Comparison of ENCODE assay signal across 12 cellular contexts in the genomic region with DNA sequence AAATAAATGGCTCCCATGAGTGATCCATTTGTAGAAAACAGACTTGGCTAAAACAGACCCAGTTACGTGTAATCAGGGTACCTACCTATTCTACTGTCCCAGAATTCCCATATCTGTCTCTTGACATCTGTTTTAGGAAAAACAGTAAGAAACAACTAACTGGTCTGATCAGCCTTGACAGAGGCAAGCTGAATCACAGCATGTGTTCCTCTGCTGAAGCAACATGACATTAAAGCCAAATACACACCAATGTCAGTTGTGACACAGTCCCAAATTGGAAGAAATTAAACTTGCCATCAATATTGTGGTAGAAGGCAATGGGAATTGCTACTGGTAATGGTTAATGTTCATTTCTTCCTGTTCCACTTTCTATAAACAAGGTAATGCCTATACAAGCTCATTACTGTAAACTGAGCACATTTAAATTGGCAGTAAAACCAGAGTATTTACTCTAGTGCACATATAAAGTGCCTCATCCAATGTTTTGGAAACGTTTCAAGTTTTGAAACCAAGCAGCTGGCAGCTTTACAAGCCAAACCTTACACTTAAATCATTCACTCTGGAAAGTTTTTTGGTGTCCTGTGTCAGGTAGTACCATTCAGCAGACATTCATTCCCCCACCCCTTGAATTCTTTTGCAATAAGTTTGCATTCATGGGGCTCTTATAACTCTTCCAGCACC. TPM values are rescaled to one million over a fixed set of nuclear protein-coding genes. Genes with fewer than 3 reads are reported as not detected.
DNase-seq lines count a peak whose midpoint lies in the region; ATAC-seq, FAIRE-seq and TF ChIP-seq lines count a peak whose summit lies in the region.
"Had no signal": no experiment of that assay in that cellular context is flagged by ENCODE, and none has a peak within 500 bp of the region (broad histone marks: within the 10 kb centered on the region; RNA-seq: fewer than 3 reads in every experiment).

No MANE protein-coding gene starts in this region.

- TF ChIP-seq CTCF in endothelial cell of umbilical vein (IDR thresholded peaks at IDR 0.05; ENCODE audit: extremely low read depth in 1 of 2, insufficient read depth in 1 of 2, low read depth in 1 of 2, low read length in 2 of 2) (no peak), omental fat pad (IDR thresholded peaks at IDR 0.05) (no peak)

- CTCF ChIA-PET in HEK293T (lab: Yijun Ruan, JAX) = interaction anchor here (0.6 kb wide), 2 partner anchors 23 to 122 kb away, joined by 3 to 6 read pairs; no protein-coding TSS in a partner anchor
- CTCF ChIA-PET in endothelial cell of umbilical vein (lab: Charles Lee) = interaction anchor here (1.0 to 2.1 kb wide), 9 partner anchors 27 to 306 kb away, joined by 3 to 16 read pairs (median 5); a partner anchor contains a TSS

- peaks cover 2% of the 10 kb centered on the region for H4K20me1 ChIP-seq in endothelial cell of umbilical vein (replicated peaks; ENCODE audit: control insufficient read depth, extremely low read depth, insufficient read depth, low read length)

- no peak overlapping the region for H3K4me3 ChIP-seq in endothelial cell of umbilical vein (replicated peaks in 1 of 3; ENCODE audit: insufficient read depth in 1 of 3, low read depth in 1 of 3, low read length in 3 of 3)

- POLR2A ChIA-PET in HEK293T (lab: Yijun Ruan, JAX) = no interaction called here
- POLR2A ChIA-PET in endothelial cell of umbilical vein (lab: Charles Lee) = no interaction called here

- BruUV-seq in endothelial cell of umbilical vein (replicated peaks; lab: Mats Ljungman, UMichigan) = no TSS peak

- H3K79me2 ChIP-seq in endothelial cell of umbilical vein (ENCODE audit: control insufficient read depth, insufficient read depth, low read length) = no peaks in the 10 kb centered on the region

- H3K27me3 ChIP-seq in endothelial cell of umbilical vein (ENCODE audit: control insufficient read depth in 2 of 2, insufficient read depth in 2 of 2, low read length in 2 of 2) = no peaks in the 10 kb centered on the region

- H2AFZ ChIP-seq in endothelial cell of umbilical vein (ENCODE audit: low read depth, low read length) = no peak overlapping the region

- FAIRE-seq in endothelial cell of umbilical vein (lab: Jason Lieb, UNC) = peak; percentile 50
- FAIRE-seq: G401.6 had no signal

- peaks cover 45% of the 10 kb centered on the region for H3K4me1 ChIP-seq in endothelial cell of umbilical vein (ENCODE audit: control insufficient read depth, extremely low read depth, insufficient read depth, low read length)

- H3K36me3 ChIP-seq in endothelial cell of umbilical vein (ENCODE audit: control insufficient read depth in 2 of 2, extremely low read depth in 1 of 2, insufficient read depth in 2 of 2, low read length in 2 of 2) = no peaks in the 10 kb centered on the region

- no peaks in the 10 kb centered on the region for H3K9me1 ChIP-seq in endothelial cell of umbilical vein (replicated peaks; ENCODE audit: control insufficient read depth, extremely low read depth, insufficient read depth, low read length)

- intact Hi-C loops in endothelial cell of umbilical vein (cut with micrococcal nuclease) = no loop called here

- peak overlapping the region; percentile 38 for H3K27ac ChIP-seq in endothelial cell of umbilical vein (ENCODE audit: insufficient read depth, low read depth, low read length)

- dilution Hi-C loops in endothelial cell of umbilical vein (cut with MboI; ENCODE audit: extremely low pct_ligation_motif_present, low sequenced_read_pairs) = no loop called here

- no peak overlapping the region for H3K9ac ChIP-seq in endothelial cell of umbilical vein (replicated peaks; ENCODE audit: extremely low read depth, insufficient read depth, low read length)

- DNase-seq in HEK293T (ENCODE audit: extremely low spot score) (peak; percentile 17), NCI-H510A (lab: John Stamatoyannopoulos, UW) (peak; percentile 37), endothelial cell of umbilical vein (ENCODE audit: low read depth, low spot score) (peak; percentile 85), omental fat pad (ENCODE audit: low spot score) (no peak), GF-D8 (lab: John Stamatoyannopoulos, UW) (no peak), NCI-H82 (lab: John Stamatoyannopoulos, UW) (no peak), dedifferentiated amniotic fluid mesenchymal stem cell (ENCODE audit: extremely low spot score) (no peak)
- DNase-seq in central memory CD4-positive, alpha-beta T cell = no peak
- DNase-seq: effector CD4-positive, alpha-beta T cell; MM.1S had no signal

- no peak for TF ChIP-seq POLR2A in endothelial cell of umbilical vein (IDR thresholded peaks at IDR 0.05; ENCODE audit: low read depth, low read length)

- no peaks in the 10 kb centered on the region for H3K9me3 ChIP-seq in endothelial cell of umbilical vein (replicated peaks; ENCODE audit: control insufficient read depth, insufficient read depth, low read length)

- H3K4me2 ChIP-seq in endothelial cell of umbilical vein (ENCODE audit: insufficient read depth, low read length) = peak overlapping the region; percentile 66

- peak; percentile 71 for ATAC-seq in omental fat pad (ENCODE audit: low FRiP score)

TF ChIP-seq in HEK293T, 16 proteins besides CTCF, POLR2A, EP300 and RAD21:
- TF ChIP-seq FOXK2 (IDR thresholded peaks at IDR 0.05) (peak; percentile 76; the same call in 1 of the 2 replicates), FOXA1 (IDR thresholded peaks at IDR 0.05) (peak; percentile 88), FOXM1 (IDR thresholded peaks at IDR 0.05; ENCODE audit: borderline replicate concordance) (0 out of 2 replicates have a peak, but pooled peaks have one; percentile 10), SP1 (IDR thresholded peaks at IDR 0.05) (no peak), CTBP1 (IDR thresholded peaks at IDR 0.05; ENCODE audit: borderline replicate concordance) (peak; percentile 86), ARNT (IDR thresholded peaks at IDR 0.05) (no peak)
- TF ChIP-seq, protein P1, sequence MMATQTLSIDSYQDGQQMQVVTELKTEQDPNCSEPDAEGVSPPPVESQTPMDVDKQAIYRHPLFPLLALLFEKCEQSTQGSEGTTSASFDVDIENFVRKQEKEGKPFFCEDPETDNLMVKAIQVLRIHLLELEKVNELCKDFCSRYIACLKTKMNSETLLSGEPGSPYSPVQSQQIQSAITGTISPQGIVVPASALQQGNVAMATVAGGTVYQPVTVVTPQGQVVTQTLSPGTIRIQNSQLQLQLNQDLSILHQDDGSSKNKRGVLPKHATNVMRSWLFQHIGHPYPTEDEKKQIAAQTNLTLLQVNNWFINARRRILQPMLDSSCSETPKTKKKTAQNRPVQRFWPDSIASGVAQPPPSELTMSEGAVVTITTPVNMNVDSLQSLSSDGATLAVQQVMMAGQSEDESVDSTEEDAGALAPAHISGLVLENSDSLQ (IDR thresholded peaks at IDR 0.05) = peak; percentile 91

TF ChIP-seq in endothelial cell of umbilical vein, 7 proteins besides CTCF, POLR2A, EP300 and RAD21:
- TF ChIP-seq FOS (IDR thresholded peaks at IDR 0.05; ENCODE audit: borderline replicate concordance, insufficient read depth, low read length) = no peak
- TF ChIP-seq EZH2 (IDR thresholded peaks at IDR 0.05; ENCODE audit: borderline replicate concordance, low read depth, low read length, severe bottlenecking) = no peak
- TF ChIP-seq JUN (IDR thresholded peaks at IDR 0.05; ENCODE audit: borderline replicate concordance, insufficient read depth, insufficient read length, low read depth) = no peak
- TF ChIP-seq, protein P2, sequence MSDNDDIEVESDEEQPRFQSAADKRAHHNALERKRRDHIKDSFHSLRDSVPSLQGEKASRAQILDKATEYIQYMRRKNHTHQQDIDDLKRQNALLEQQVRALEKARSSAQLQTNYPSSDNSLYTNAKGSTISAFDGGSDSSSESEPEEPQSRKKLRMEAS (IDR thresholded peaks at IDR 0.05; ENCODE audit: insufficient read depth, insufficient read length) = no peak
- TF ChIP-seq GATA2 (IDR thresholded peaks at IDR 0.05; ENCODE audit: insufficient read depth, insufficient read length, low read depth, low read length) = no peak
- no peak for TF ChIP-seq POLR2AphosphoS5 (IDR thresholded peaks at IDR 0.05; ENCODE audit: insufficient read depth, low read depth, low read length)
- TF ChIP-seq MYC (IDR thresholded peaks at IDR 0.05; ENCODE audit: low read depth, low read length) = no peak

RNA-seq across cellular contexts. Expression of a gene that starts 26.9 kb away (rescaled TPM):
- total RNA-seq in endothelial cell of umbilical vein = 11.7 and 34.9 TPM in 2 replicates
- 14.8 and 16.3 TPM in 2 replicates for polyA plus RNA-seq in endothelial cell of umbilical vein
- polyA plus RNA-seq in endothelial cell of umbilical vein (2011; cell fraction: cytosol; rRNA removed) = 16.9 and 19.0 TPM in 2 replicates
- 20.0 and 21.5 TPM in 2 replicates for polyA plus RNA-seq in endothelial cell of umbilical vein (2011; cell fraction: nucleus; rRNA removed)
- 7.6 and 27.2 TPM in 2 replicates for polyA plus RNA-seq in endothelial cell of umbilical vein (2012)
- 26.4 and 32.6 TPM in 2 replicates for polyA minus RNA-seq in endothelial cell of umbilical vein
- not detected for polyA minus RNA-seq in endothelial cell of umbilical vein (2011; cell fraction: cytosol; rRNA and poly(A)+ RNA removed)
- polyA minus RNA-seq in endothelial cell of umbilical vein (2011; cell fraction: nucleus; rRNA and poly(A)+ RNA removed) = 18.4 and 19.8 TPM in 2 replicates
- 100 to 1,000 TPM in 2 of 4 donors, 10 to 100 TPM in 2; 16.6 to 172 (median 69.6) TPM for total RNA-seq in omental fat pad
- total RNA-seq: T-helper 1 cell treated with Interleukin-12 subunit alpha and Interleukin-12 subunit beta and Interleukin-4 antibody, amounts not matched to agents 30 ng/mL and 1 ng/mL, for 36 hours had no signal

Comparison
In these comparisons a context has a peak if more than half of its experiments do, and no peak if none do; other contexts are left out.
1. DNase-seq: peak in HEK293T (single experiment), NCI-H510A (single experiment) and endothelial cell of umbilical vein (single experiment); none in omental fat pad (single experiment), GF-D8 (single experiment), NCI-H82 (single experiment), dedifferentiated amniotic fluid mesenchymal stem cell (single experiment) and central memory CD4-positive, alpha-beta T cell (single experiment).